In genomic region chr14:65943150-65943549, GRCh38 we compare ENCODE assay signal across 9 cellular contexts.
"Had no signal": no experiment of that assay in that cellular context is flagged by ENCODE, and none has a peak within 500 bp of the region (broad histone marks: within the 10 kb centered on the region; RNA-seq: fewer than 3 reads in every experiment).

No MANE protein-coding gene starts in this region.

- DNase-seq: GM23248, GOT3, H7, HFFc6, IMR-90 had no signal

- H3K9ac ChIP-seq: GM23248 had no signal

- FAIRE-seq: K562 had no signal

- H3K9me3 Mint-ChIP-seq: HFFc6 had no signal

- ATAC-seq: HCT116, K562 had no signal

- H3K9me3 ChIP-seq: HAP-1 had no signal

- H3K36me3 ChIP-seq: HAP-1 had no signal

- H3K27ac Mint-ChIP-seq: HFFc6 had no signal

- H3K4me3 Mint-ChIP-seq: HFFc6 had no signal

- H2AFZ ChIP-seq: GM23248 had no signal

- H3K27ac ChIP-seq: GM23248, HL-60 had no signal

- H3K4me3 ChIP-seq: GM23248, HAP-1, K562 had no signal
